7 cellular contexts compared by ENCODE assay signal in genomic region chr9:94084314-94084713, GRCh38. TPM values are rescaled to one million over a fixed set of nuclear protein-coding genes. Genes with fewer than 3 reads are reported as not detected.
DNase-seq lines count a peak whose midpoint lies in the region; ATAC-seq and TF ChIP-seq lines count a peak whose summit lies in the region.

PTPDC1 (plus strand) TSS chr9:94084464; CDS start chr9:94084531, 67 bp downstream.

- H3K27me3 ChIP-seq in cardiac muscle cell: no peaks in the 10 kb centered on the region

- CTCF ChIA-PET in HEK293T (lab: Yijun Ruan, JAX): no interaction called here

- peaks cover 11% of the 10 kb centered on the region for H3K4me1 ChIP-seq in cardiac muscle cell (ENCODE audit: low read depth)

- H3K9me3 ChIP-seq in cardiac muscle cell (ENCODE audit: low read depth): no peaks in the 10 kb centered on the region

- H3K27ac ChIP-seq in cardiac muscle cell: peak within 1 kb of the TSS; percentile 53

- no peak for TF ChIP-seq CTCF in cardiac muscle cell (IDR thresholded peaks at IDR 0.05; ENCODE audit: low read depth, low read length)

- H3K36me3 ChIP-seq in cardiac muscle cell: no peaks in the 10 kb centered on the region

- POLR2A ChIA-PET in HEK293T (lab: Yijun Ruan, JAX): no interaction called here

- DNase-seq in HEK293T (ENCODE audit: extremely low spot score): peak; percentile 20
- peak in 1 of 2 donors; percentile 84 for DNase-seq in cardiac muscle cell (ENCODE audit: low read depth in 1 of 2, low spot score in 1 of 2)
- DNase-seq in skeletal muscle cell (ENCODE audit: low read depth): peak; percentile 53
- no peak for DNase-seq in stimulated activated naive CD4-positive, alpha-beta T cell treated with Interleukin-2 at 50 U/mL for 16 hours (lab: John Stamatoyannopoulos, UW)
- no peak for DNase-seq in SIG-M5 treated with dmso at 0.1 percent for 504 hours (lab: John Stamatoyannopoulos, UW; ENCODE audit: unreplicated experiment)

- peak; percentile 52; the same call in 2 of the 3 replicates for ATAC-seq in SK-N-SH treated with all-trans-retinoic acid at 6 μM for 48 hours
- ATAC-seq in HG02981 (IDR thresholded peaks at IDR 0.05; ENCODE audit: unreplicated experiment): no peak

- no peak within 1 kb of the TSS for H3K4me3 ChIP-seq in cardiac muscle cell
- no peak within 1 kb of the TSS for H3K4me3 ChIP-seq in skeletal muscle cell (ENCODE audit: low read depth, low read length)

TF ChIP-seq in HEK293T, 16 proteins besides CTCF, POLR2A, EP300 and RAD21:
- TF ChIP-seq NFRKB (IDR thresholded peaks at IDR 0.05) (no peak), SUZ12 (IDR thresholded peaks at IDR 0.05) (no peak), FOXK2 (IDR thresholded peaks at IDR 0.05) (no peak), L3MBTL2 (conservative IDR thresholded peaks at IDR 0.05) (no peak)

TF ChIP-seq in SK-N-SH treated with all-trans-retinoic acid at 6 μM for 48 hours, 23 proteins besides CTCF, POLR2A, EP300 and RAD21:
- TF ChIP-seq ISL1 (CRISPR knock-in tag; IDR thresholded peaks at IDR 0.05) (no peak), ZFP30 (CRISPR knock-in tag; IDR thresholded peaks at IDR 0.05) (no peak), GLIS3 (CRISPR knock-in tag; IDR thresholded peaks at IDR 0.05) (no peak), CSRNP3 (CRISPR knock-in tag; IDR thresholded peaks at IDR 0.05) (no peak), TOX (CRISPR knock-in tag; IDR thresholded peaks at IDR 0.05; ENCODE audit: borderline replicate concordance) (no peak), ZNF565 (CRISPR knock-in tag; conservative IDR thresholded peaks at IDR 0.05; ENCODE audit: low read depth) (no peak), OSR1 (CRISPR knock-in tag; IDR thresholded peaks at IDR 0.05) (no peak), ZFP3 (CRISPR knock-in tag; IDR thresholded peaks at IDR 0.05) (no peak), PATZ1 (CRISPR knock-in tag; IDR thresholded peaks at IDR 0.05; ENCODE audit: borderline replicate concordance) (no peak), TSHZ2 (CRISPR knock-in tag; IDR thresholded peaks at IDR 0.05) (no peak), CSDC2 (CRISPR knock-in tag; IDR thresholded peaks at IDR 0.05) (no peak), ZNF70 (CRISPR knock-in tag; IDR thresholded peaks at IDR 0.05) (no peak), ESRRG (CRISPR knock-in tag; IDR thresholded peaks at IDR 0.05) (no peak)

RNA-seq across cellular contexts. Expression of gene PTPDC1, which starts in this region (rescaled TPM):
- 6.2 and 11.8 TPM in 2 replicates for total RNA-seq in cardiac muscle cell
- polyA plus RNA-seq in cardiac muscle cell: 3.3 and 9.8 TPM in 2 replicates

Comparison
In these comparisons a context has a peak if more than half of its experiments do, and no peak if none do; other contexts are left out.
1. DNase-seq: peak in HEK293T (single experiment) and skeletal muscle cell (single experiment); none in stimulated activated naive CD4-positive, alpha-beta T cell treated with Interleukin-2 at 50 U/mL for 16 hours (single experiment) and SIG-M5 treated with dmso at 0.1 percent for 504 hours (single experiment).